Comparison of ENCODE assay signal across 22 cellular contexts in genomic region chr18:11497585-11497984, GRCh38.
DNase-seq lines count a peak whose midpoint lies in the region; ATAC-seq and TF ChIP-seq lines count a peak whose summit lies in the region.
"Had no signal": no experiment of that assay in that cellular context is flagged by ENCODE, and none has a peak within 500 bp of the region (broad histone marks: within the 10 kb centered on the region; RNA-seq: fewer than 3 reads in every experiment).

No MANE protein-coding gene starts in this region.

- H2AFZ ChIP-seq in PC-3 (ENCODE audit: low read length): no peak overlapping the region

- no peak for TF ChIP-seq CTCF in HEK293 (tag by site-specific recombination; IDR thresholded peaks at IDR 0.05)
- no peak for TF ChIP-seq CTCF in cardiac fibroblast (IDR thresholded peaks at IDR 0.05; ENCODE audit: low read depth, low read length)
- no peak for TF ChIP-seq CTCF in nephron progenitor cell (IDR thresholded peaks at IDR 0.05)
- no peak for TF ChIP-seq CTCF in PC-3 (conservative IDR thresholded peaks at IDR 0.05; ENCODE audit: low read depth, low read length)

- DNase-seq in Daoy (ENCODE audit: low read depth): peak; percentile 52
- peak; percentile 20 to 65 for DNase-seq in cardiac fibroblast (ENCODE audit: low read depth in 2 of 2)
- DNase-seq in nephron progenitor cell: no peak
- no peak for DNase-seq in COLO829 (ENCODE audit: low spot score)
- DNase-seq in PC-3: no peak
- no peak for DNase-seq in NCI-H1048 (lab: John Stamatoyannopoulos, UW)
- DNase-seq: activated CD4-positive, alpha-beta memory T cell treated with anti-CD3 and anti-CD28 coated beads for 36 hours; activated naive CD4-positive, alpha-beta T cell treated with anti-CD3 and anti-CD28 coated beads, Interleukin-2, amount 10 ng/mL, durations not matched to agents 7 days and 5 days; activated T-cell treated with anti-CD3 and anti-CD28 coated beads, Interleukin-2, amount 50 U/mL, for 24 hours; cortex of kidney; immature natural killer cell; naive thymus-derived CD4-positive, alpha-beta T cell; NCI-H187 treated with DMSO at 0.1 percent for 48 hours; SHP77; spleen; stimulated activated CD8-positive, alpha-beta memory T cell treated with anti-CD3 and anti-CD28 coated beads, Interleukin-4, amount 100 ng/mL, for 48 hours; T-cell; uterus had no signal

- H3K9me2 ChIP-seq in PC-3 (replicated peaks; ENCODE audit: low read length): no peaks in the 10 kb centered on the region

- H3K27ac Mint-ChIP-seq in nephron progenitor cell: peak overlapping the region; percentile 6
- H3K27ac Mint-ChIP-seq: activated CD4-positive, alpha-beta memory T cell treated with anti-CD3 and anti-CD28 coated beads for 36 hours; activated naive CD4-positive, alpha-beta T cell treated with anti-CD3 and anti-CD28 coated beads, Interleukin-2, amount 10 ng/mL, durations not matched to agents 7 days and 5 days; activated T-cell treated with anti-CD3 and anti-CD28 coated beads, Interleukin-2, amount 50 U/mL, for 24 hours; B cell; immature natural killer cell; naive thymus-derived CD4-positive, alpha-beta T cell; T-cell had no signal

- H3K4me1 ChIP-seq in HEK293 (ENCODE audit: control insufficient read depth, insufficient read depth, low read length) (no peaks in the 10 kb centered on the region), PC-3 (ENCODE audit: insufficient read depth, low read length) (peaks cover 15% of the 10 kb centered on the region)
- H3K4me1 ChIP-seq: spleen, uterus had no signal

- H3K9me3 ChIP-seq in HEK293 (ENCODE audit: control insufficient read depth, insufficient read depth, low read depth, low read length) (no peaks in the 10 kb centered on the region), PC-3 (ENCODE audit: low read length) (no peaks in the 10 kb centered on the region; the same call in 1 of the 2 replicates)
- H3K9me3 ChIP-seq: heart left ventricle, spleen, uterus had no signal

- intact Hi-C loops in PC-3 (cut with micrococcal nuclease): no loop called here

- ATAC-seq in PC-3: no peak
- ATAC-seq: naive thymus-derived CD4-positive, alpha-beta T cell; T-cell had no signal

- POLR2A ChIA-PET in HEK293 (lab: Yijun Ruan, JAX) (no interaction called here), PC-3 (lab: Charles Lee; ENCODE audit: unreplicated experiment) (no interaction called here)

- H3K9me3 Mint-ChIP-seq in nephron progenitor cell: no peaks in the 10 kb centered on the region
- H3K9me3 Mint-ChIP-seq: activated CD4-positive, alpha-beta memory T cell treated with anti-CD3 and anti-CD28 coated beads for 36 hours; activated naive CD4-positive, alpha-beta T cell treated with anti-CD3 and anti-CD28 coated beads, Interleukin-2, amount 10 ng/mL, durations not matched to agents 7 days and 5 days; activated T-cell treated with anti-CD3 and anti-CD28 coated beads, Interleukin-2, amount 50 U/mL, for 24 hours; T-cell had no signal

- no peaks in the 10 kb centered on the region for H4K20me1 ChIP-seq in PC-3 (ENCODE audit: low read length)

- H3K4me3 ChIP-seq in HEK293 (ENCODE audit: low read depth, low read length): no peak overlapping the region
- no peak overlapping the region for H3K4me3 ChIP-seq in cardiac fibroblast (replicated peaks in 1 of 2; ENCODE audit: low read depth in 2 of 2, low read length in 2 of 2)
- H3K4me3 ChIP-seq in PC-3 (ENCODE audit: low read length): no peak overlapping the region
- H3K4me3 ChIP-seq: heart left ventricle, spleen, uterus had no signal

- H3K36me3 ChIP-seq in HEK293 (ENCODE audit: control insufficient read depth in 2 of 2, insufficient read depth in 1 of 2, low read length in 2 of 2): no peaks in the 10 kb centered on the region
- H3K36me3 ChIP-seq in PC-3 (ENCODE audit: low read depth, low read length): no peaks in the 10 kb centered on the region
- H3K36me3 ChIP-seq: heart left ventricle, spleen, uterus had no signal

- no peak overlapping the region for H3K9ac ChIP-seq in PC-3 (ENCODE audit: low read length)

- no TSS peak for BruUV-seq in PC-3 (replicated peaks; lab: Mats Ljungman, UMichigan)

- no peaks in the 10 kb centered on the region for H3K36me3 Mint-ChIP-seq in nephron progenitor cell (ENCODE audit: low read depth)
- H3K36me3 Mint-ChIP-seq: activated CD4-positive, alpha-beta memory T cell treated with anti-CD3 and anti-CD28 coated beads for 36 hours; activated naive CD4-positive, alpha-beta T cell treated with anti-CD3 and anti-CD28 coated beads, Interleukin-2, amount 10 ng/mL, durations not matched to agents 7 days and 5 days; immature natural killer cell; naive thymus-derived CD4-positive, alpha-beta T cell; T-cell had no signal

- no peaks in the 10 kb centered on the region for H3K27me3 ChIP-seq in PC-3 (ENCODE audit: low read length)
- H3K27me3 ChIP-seq: heart left ventricle, uterus had no signal

- H3K79me2 ChIP-seq in PC-3 (ENCODE audit: low read length): no peaks in the 10 kb centered on the region

- H3F3A ChIP-seq in PC-3 (ENCODE audit: low read length, unreplicated experiment): no peaks in the 10 kb centered on the region

- H3K27ac ChIP-seq in HEK293 (ENCODE audit: extremely low read depth, low read depth, low read length): no peak overlapping the region
- H3K27ac ChIP-seq in PC-3 (ENCODE audit: low read length): no peak overlapping the region
- H3K27ac ChIP-seq: heart left ventricle, spleen, uterus, VCaP had no signal

- peaks cover 8% of the 10 kb centered on the region for H3K27me3 Mint-ChIP-seq in nephron progenitor cell (ENCODE audit: low read depth, poor library complexity)
- H3K27me3 Mint-ChIP-seq: activated CD4-positive, alpha-beta memory T cell treated with anti-CD3 and anti-CD28 coated beads for 36 hours; activated naive CD4-positive, alpha-beta T cell treated with anti-CD3 and anti-CD28 coated beads, Interleukin-2, amount 10 ng/mL, durations not matched to agents 7 days and 5 days had no signal

- CTCF ChIA-PET in HEK293 (lab: Yijun Ruan, JAX): interaction anchor here (1.3 kb wide), 1 partner anchor 187 kb away, joined by 4 read pairs; no protein-coding TSS in a partner anchor
- CTCF ChIA-PET in PC-3 (lab: Charles Lee): no interaction called here

- H3K4me3 Mint-ChIP-seq in nephron progenitor cell: no peak overlapping the region
- H3K4me3 Mint-ChIP-seq: activated CD4-positive, alpha-beta memory T cell treated with anti-CD3 and anti-CD28 coated beads for 36 hours; activated naive CD4-positive, alpha-beta T cell treated with anti-CD3 and anti-CD28 coated beads, Interleukin-2, amount 10 ng/mL, durations not matched to agents 7 days and 5 days; activated T-cell treated with anti-CD3 and anti-CD28 coated beads, Interleukin-2, amount 50 U/mL, for 24 hours; B cell; immature natural killer cell; naive thymus-derived CD4-positive, alpha-beta T cell; T-cell had no signal

- no peak overlapping the region for H3K4me2 ChIP-seq in PC-3 (ENCODE audit: low read length)

- peaks cover 6% of the 10 kb centered on the region for H3K4me1 Mint-ChIP-seq in nephron progenitor cell
- H3K4me1 Mint-ChIP-seq: activated naive CD4-positive, alpha-beta T cell treated with anti-CD3 and anti-CD28 coated beads, Interleukin-2, amount 10 ng/mL, durations not matched to agents 7 days and 5 days; B cell; immature natural killer cell; naive thymus-derived CD4-positive, alpha-beta T cell; T-cell had no signal

TF ChIP-seq in HEK293, 187 proteins besides CTCF, POLR2A, EP300 and RAD21:
- TF ChIP-seq SP7 (tag by site-specific recombination; IDR thresholded peaks at IDR 0.05) (0 out of 2 replicates have a peak, but pooled peaks have one; percentile 15), ZNF362 (tag by site-specific recombination; IDR thresholded peaks at IDR 0.05) (no peak)

Comparison
In these comparisons a context has a peak if more than half of its experiments do, and no peak if none do; other contexts are left out.
1. DNase-seq: peak in Daoy (single experiment) and cardiac fibroblast (2 of 2); none in nephron progenitor cell (single experiment), COLO829 (single experiment), PC-3 (single experiment) and NCI-H1048 (single experiment).